8 cellular contexts compared by ENCODE assay signal in the genomic region with DNA sequence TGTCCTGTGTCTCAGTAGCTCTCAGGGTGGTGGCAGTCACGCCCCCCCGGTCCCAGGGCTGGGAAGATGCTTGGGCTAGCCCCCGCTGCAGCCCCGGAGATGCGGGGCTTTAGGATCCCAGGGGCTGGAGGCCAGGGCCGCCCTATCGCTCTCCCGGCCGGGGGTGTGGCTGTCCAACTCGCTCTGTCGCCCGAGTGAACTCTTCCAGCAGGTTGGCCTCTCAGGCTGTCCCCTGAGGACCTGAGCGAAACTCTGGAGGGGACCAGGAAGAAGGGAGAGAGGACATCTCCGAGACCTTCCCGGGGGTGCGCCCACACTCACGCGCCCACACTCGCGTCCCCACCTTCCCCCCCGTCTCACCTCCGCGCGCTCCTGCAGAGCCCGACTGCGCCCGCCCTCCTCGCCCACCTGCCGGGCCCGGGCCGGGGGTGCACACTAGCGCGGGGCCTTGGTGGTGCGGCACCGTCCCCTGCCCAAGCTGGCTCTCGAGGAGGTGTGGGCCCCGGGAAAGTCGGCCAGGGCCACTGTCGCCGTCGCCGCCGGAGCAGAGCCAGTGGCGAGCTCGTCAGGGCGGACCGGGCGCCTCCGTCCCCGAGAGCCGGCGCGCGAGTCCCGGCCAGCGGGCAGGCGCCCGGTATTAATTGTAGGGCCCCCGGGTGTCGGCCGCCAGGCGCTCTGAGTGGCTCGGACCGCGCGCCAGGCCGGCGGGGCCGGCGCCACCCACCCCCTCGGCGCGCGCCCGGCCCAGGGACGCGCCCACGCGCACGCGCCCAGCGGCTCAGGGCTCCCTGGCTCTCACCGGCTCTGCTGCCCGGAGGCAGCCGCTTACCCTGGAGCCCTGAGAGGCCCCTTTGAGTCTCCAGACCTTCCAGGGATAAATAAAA.
DNase-seq lines count a peak whose midpoint lies in the region; ATAC-seq, FAIRE-seq and TF ChIP-seq lines count a peak whose summit lies in the region.

No MANE protein-coding gene starts in this region.

- POLR2A ChIA-PET in naive thymus-derived CD8-positive, alpha-beta T cell (lab: Charles Lee), result interaction anchor here (0.6 to 3.3 kb wide), 6 partner anchors 11 to 721 kb away, joined by 3 to 33 read pairs (median 4); no protein-coding TSS in a partner anchor

- TF ChIP-seq CTCF in fibroblast of pulmonary artery (IDR thresholded peaks at IDR 0.05; ENCODE audit: low read length, missing control alignments), result no peak

- H3K4me1 Mint-ChIP-seq in activated T-cell treated with anti-CD3 and anti-CD28 coated beads, Interleukin-2, amount 50 U/mL, for 72 hours (ENCODE audit: low read depth), result peaks cover 23% of the 10 kb centered on the region
- peaks cover 14 to 40% (median 36%) of the 10 kb centered on the region in 4 donors for H3K4me1 Mint-ChIP-seq in naive thymus-derived CD8-positive, alpha-beta T cell

- peaks cover 24% of the 10 kb centered on the region for H3K27me3 Mint-ChIP-seq in activated T-cell treated with anti-CD3 and anti-CD28 coated beads, Interleukin-2, amount 50 U/mL, for 72 hours (ENCODE audit: low read depth)
- peaks cover 0 to 2% (median 0%) of the 10 kb centered on the region in 5 donors for H3K27me3 Mint-ChIP-seq in naive thymus-derived CD8-positive, alpha-beta T cell

- peak overlapping the region; percentile 68 for H3K4me3 ChIP-seq in fibroblast of pulmonary artery (replicated peaks; ENCODE audit: low read depth, low read length)

- H3K4me3 Mint-ChIP-seq in activated T-cell treated with anti-CD3 and anti-CD28 coated beads, Interleukin-2, amount 50 U/mL, for 72 hours, result peak overlapping the region; percentile 80 to 87
- peak overlapping the region; percentile 82 to 92 (median 86) for H3K4me3 Mint-ChIP-seq in naive thymus-derived CD8-positive, alpha-beta T cell

- H3K9me3 Mint-ChIP-seq in activated T-cell treated with anti-CD3 and anti-CD28 coated beads, Interleukin-2, amount 50 U/mL, for 72 hours, result no peaks in the 10 kb centered on the region
- no peaks in the 10 kb centered on the region for H3K9me3 Mint-ChIP-seq in naive thymus-derived CD8-positive, alpha-beta T cell

- no peak overlapping the region for H3K27ac Mint-ChIP-seq in activated T-cell treated with anti-CD3 and anti-CD28 coated beads, Interleukin-2, amount 50 U/mL, for 72 hours
- peak overlapping the region in 3 of 10 donors; percentile 33 to 92 (median 77) for H3K27ac Mint-ChIP-seq in naive thymus-derived CD8-positive, alpha-beta T cell

- no peak for FAIRE-seq in urothelium cell line (lab: Jason Lieb, UNC)

- H3K36me3 Mint-ChIP-seq in activated T-cell treated with anti-CD3 and anti-CD28 coated beads, Interleukin-2, amount 50 U/mL, for 72 hours (ENCODE audit: insufficient read depth in 2 of 2), result no peaks in the 10 kb centered on the region
- H3K36me3 Mint-ChIP-seq in naive thymus-derived CD8-positive, alpha-beta T cell, result peaks cover 0 to 2% (median 2%) of the 10 kb centered on the region in 3 donors

- DNase-seq in ELR (ENCODE audit: low read depth) (peak; percentile 62), NCI-H146 treated with DMSO at 0.1 percent for 48 hours (lab: John Stamatoyannopoulos, UW; ENCODE audit: unreplicated experiment) (peak; percentile 21), fibroblast of pulmonary artery (ENCODE audit: low read depth) (peak; percentile 50), urothelium cell line (ENCODE audit: low spot score) (peak; percentile 94), NCI-H446 (lab: John Stamatoyannopoulos, UW) (no peak)
- peak; percentile 31 to 46 for DNase-seq in activated T-cell treated with anti-CD3 and anti-CD28 coated beads, Interleukin-2, amount 50 U/mL, for 72 hours
- peak in 6 of 10 donors; percentile 7 to 37 (median 28) for DNase-seq in naive thymus-derived CD8-positive, alpha-beta T cell

- ATAC-seq in activated T-cell treated with anti-CD3 and anti-CD28 coated beads, Interleukin-2, amount 50 U/mL, for 72 hours (replicated peaks in 1 of 2), result peak; percentile 11 to 25
- ATAC-seq in naive thymus-derived CD8-positive, alpha-beta T cell, result peak; percentile 8 to 18
- no peak for ATAC-seq in GM18909 (IDR thresholded peaks at IDR 0.05; ENCODE audit: poor library complexity, unreplicated experiment)

Comparison
In these comparisons a context has a peak if more than half of its experiments do, and no peak if none do; other contexts are left out.
1. DNase-seq: peak in ELR (single experiment), NCI-H146 treated with DMSO at 0.1 percent for 48 hours (single experiment), activated T-cell treated with anti-CD3 and anti-CD28 coated beads, Interleukin-2, amount 50 U/mL, for 72 hours (2 of 2), fibroblast of pulmonary artery (single experiment), naive thymus-derived CD8-positive, alpha-beta T cell (6 of 10) and urothelium cell line (single experiment); none in NCI-H446 (0 of 2).